1 cellular context compared by ENCODE assay signal in the genomic region with DNA sequence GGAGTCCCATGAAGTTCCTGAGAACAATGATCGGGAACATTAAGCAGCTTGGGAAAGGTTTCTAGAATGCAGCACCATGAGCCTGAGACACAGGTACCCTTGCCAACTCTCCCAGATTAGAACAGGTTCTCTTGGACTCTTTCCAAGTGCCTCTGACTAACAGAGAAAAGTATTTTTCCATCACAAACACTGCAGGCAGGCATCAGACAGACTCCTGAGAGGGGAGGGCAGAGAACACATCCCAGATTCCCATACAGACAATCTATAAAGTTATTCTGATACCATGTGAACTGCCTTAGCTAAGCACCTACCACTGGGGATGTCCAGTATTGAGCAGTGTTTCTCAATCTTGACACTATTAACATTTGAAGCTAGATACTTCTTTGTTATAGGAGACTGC.
TF ChIP-seq lines count a peak whose summit lies in the region.

No MANE protein-coding gene starts in this region.

TF ChIP-seq in endothelial cell of umbilical vein, 7 proteins besides CTCF, POLR2A, EP300 and RAD21:
- no peak for TF ChIP-seq FOS (IDR thresholded peaks at IDR 0.05; ENCODE audit: borderline replicate concordance, insufficient read depth, low read length)
- no peak for TF ChIP-seq MYC (IDR thresholded peaks at IDR 0.05; ENCODE audit: low read depth, low read length)
- no peak for TF ChIP-seq GATA2 (IDR thresholded peaks at IDR 0.05; ENCODE audit: insufficient read depth, insufficient read length, low read depth, low read length)
- TF ChIP-seq POLR2AphosphoS5 (IDR thresholded peaks at IDR 0.05; ENCODE audit: insufficient read depth, low read depth, low read length) = no peak
- no peak for TF ChIP-seq JUN (IDR thresholded peaks at IDR 0.05; ENCODE audit: borderline replicate concordance, insufficient read depth, insufficient read length, low read depth)
- no peak for TF ChIP-seq EZH2 (IDR thresholded peaks at IDR 0.05; ENCODE audit: borderline replicate concordance, low read depth, low read length, severe bottlenecking)
- TF ChIP-seq, protein P1, sequence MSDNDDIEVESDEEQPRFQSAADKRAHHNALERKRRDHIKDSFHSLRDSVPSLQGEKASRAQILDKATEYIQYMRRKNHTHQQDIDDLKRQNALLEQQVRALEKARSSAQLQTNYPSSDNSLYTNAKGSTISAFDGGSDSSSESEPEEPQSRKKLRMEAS (IDR thresholded peaks at IDR 0.05; ENCODE audit: insufficient read depth, insufficient read length) = no peak
TF ChIP-seq in endothelial cell of umbilical vein: peak in this region for 0.
